ENCODE assay signal across 1 cellular context in the genomic region with DNA sequence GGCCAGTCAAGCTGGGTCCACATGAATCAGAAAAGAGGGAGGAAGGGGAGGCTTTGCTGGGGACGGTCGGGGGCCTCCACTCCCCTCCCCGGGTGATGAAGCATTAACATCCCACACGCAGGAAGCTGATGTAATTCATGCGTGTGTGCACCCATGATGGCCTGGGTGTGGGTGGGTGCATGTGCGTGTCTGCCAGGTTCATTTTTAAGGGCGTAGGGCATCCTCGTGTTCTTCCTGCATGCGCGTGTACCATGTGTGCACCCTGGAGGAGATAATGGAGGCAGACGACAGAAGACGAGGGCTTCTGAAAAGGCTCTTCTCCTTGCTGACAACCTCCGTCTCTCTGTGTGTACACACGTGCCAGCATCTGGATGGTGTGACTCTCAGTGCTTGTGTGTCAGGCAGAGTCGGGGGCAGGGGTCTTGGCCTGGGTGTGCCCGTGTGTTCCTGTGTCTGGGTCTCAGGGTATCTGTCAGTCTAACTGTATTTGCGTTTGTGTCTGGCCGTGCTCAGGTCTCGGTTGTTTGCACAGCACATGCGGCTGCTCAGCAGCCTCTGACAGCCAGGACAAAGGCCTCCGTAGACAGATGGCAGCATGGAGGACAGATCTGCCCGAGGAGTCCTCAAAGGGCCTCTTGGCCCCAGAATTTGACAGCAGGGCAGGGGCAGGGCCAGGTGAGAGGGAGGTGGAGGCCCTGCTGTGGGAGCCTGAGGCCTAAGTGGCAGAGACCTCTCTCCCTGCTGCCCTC.
A peak's percentile ranks its signal among the peaks of the same experiment; 100 is the strongest.
TF ChIP-seq lines count a peak whose summit lies in the region.

No MANE protein-coding gene starts in this region.

TF ChIP-seq in HepG2, 621 proteins besides CTCF, POLR2A, EP300 and RAD21 (continued from another document and continues in another):
- TF ChIP-seq, protein P1, sequence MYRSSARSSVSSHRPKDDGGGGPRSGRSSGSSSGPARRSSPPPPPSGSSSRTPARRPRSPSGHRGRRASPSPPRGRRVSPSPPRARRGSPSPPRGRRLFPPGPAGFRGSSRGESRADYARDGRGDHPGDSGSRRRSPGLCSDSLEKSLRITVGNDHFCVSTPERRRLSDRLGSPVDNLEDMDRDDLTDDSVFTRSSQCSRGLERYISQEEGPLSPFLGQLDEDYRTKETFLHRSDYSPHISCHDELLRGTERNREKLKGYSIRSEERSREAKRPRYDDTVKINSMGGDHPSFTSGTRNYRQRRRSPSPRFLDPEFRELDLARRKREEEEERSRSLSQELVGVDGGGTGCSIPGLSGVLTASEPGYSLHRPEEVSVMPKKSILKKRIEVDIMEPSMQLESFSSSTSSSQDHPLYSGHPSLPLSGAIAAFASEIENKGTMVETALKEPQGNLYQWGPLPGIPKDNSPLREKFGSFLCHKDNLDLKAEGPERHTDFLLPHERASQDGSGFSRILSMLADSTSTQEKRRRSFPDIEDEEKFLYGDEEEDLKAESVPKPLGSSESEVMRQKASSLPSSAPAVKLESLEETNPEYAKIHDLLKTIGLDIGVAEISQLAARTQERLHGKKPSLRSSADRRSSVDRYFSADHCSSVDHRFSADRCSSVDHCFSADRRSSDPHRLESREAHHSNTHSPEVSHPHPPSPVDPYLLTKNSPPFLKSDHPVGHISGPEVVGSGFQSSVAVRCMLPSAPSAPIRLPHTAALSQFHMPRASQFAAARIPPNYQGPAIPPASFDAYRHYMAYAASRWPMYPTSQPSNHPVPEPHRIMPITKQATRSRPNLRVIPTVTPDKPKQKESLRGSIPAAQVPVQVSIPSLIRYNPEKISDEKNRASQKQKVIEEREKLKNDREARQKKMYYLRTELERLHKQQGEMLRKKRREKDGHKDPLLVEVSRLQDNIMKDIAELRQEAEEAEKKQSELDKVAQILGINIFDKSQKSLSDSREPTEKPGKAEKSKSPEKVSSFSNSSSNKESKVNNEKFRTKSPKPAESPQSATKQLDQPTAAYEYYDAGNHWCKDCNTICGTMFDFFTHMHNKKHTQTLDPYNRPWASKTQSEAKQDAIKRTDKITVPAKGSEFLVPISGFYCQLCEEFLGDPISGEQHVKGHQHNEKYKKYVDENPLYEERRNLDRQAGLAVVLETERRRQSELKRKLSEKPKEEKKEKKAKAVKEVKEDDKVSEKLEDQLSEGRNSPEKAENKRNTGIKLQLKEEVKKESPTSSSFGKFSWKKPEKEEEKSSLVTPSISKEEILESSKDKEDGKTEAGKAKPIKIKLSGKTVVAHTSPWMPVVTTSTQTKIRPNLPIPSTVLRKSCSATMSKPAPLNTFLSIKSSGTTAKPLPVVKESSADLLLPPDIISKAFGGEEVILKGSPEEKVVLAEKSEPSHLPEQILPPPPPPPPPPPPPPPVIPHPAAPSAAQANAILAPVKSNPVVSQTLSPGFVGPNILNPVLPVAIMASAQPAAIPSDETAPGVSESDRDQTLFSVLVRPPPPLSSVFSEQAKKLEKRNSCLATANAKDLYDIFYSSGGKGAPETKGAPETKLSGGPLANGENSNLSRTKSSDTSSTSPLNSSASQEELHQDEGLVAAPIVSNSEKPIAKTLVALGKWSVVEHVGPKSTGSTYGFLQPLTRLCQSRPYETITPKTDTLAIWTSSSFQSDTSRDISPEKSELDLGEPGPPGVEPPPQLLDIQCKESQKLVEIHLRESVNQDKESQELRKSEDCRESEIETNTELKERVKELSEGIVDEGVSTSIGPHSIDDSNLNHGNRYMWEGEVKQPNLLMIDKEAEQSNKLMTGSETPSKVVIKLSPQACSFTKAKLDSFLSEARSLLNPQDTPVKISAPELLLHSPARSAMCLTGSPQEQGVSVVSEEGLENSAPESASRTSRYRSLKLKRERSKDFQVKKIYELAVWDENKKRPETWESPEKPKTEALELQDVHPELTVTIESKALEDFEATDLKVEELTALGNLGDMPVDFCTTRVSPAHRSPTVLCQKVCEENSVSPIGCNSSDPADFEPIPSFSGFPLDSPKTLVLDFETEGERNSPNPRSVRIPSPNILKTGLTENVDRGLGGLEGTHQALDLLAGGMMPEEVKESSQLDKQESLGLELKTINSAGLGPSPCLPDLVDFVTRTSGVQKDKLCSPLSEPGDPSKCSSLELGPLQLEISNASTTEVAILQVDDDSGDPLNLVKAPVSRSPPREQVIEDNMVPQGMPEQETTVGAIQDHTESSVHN (CRISPR knock-in tag; IDR thresholded peaks at IDR 0.05), result no peak
- TF ChIP-seq, protein P2, sequence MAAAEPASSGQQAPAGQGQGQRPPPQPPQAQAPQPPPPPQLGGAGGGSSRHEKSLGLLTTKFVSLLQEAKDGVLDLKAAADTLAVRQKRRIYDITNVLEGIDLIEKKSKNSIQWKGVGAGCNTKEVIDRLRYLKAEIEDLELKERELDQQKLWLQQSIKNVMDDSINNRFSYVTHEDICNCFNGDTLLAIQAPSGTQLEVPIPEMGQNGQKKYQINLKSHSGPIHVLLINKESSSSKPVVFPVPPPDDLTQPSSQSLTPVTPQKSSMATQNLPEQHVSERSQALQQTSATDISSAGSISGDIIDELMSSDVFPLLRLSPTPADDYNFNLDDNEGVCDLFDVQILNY (CRISPR knock-in tag; conservative IDR thresholded peaks at IDR 0.05), result no peak
- TF ChIP-seq ZNF260 (CRISPR knock-in tag; IDR thresholded peaks at IDR 0.05; ENCODE audit: borderline replicate concordance, low read depth), result no peak
- TF ChIP-seq MAZ (IDR thresholded peaks at IDR 0.05; ENCODE audit: borderline replicate concordance, low read depth, low read length), result no peak
- TF ChIP-seq MAZ (CRISPR knock-in tag; IDR thresholded peaks at IDR 0.05; ENCODE audit: low read depth), result no peak
- TF ChIP-seq ZNF292 (CRISPR knock-in tag; IDR thresholded peaks at IDR 0.05; ENCODE audit: borderline replicate concordance, low read depth), result peak; percentile 75; the same call in 1 of the 2 replicates
- TF ChIP-seq MIER2 (CRISPR knock-in tag; IDR thresholded peaks at IDR 0.05), result peak; percentile 65; the same call in 1 of the 2 replicates
- TF ChIP-seq, protein P3, sequence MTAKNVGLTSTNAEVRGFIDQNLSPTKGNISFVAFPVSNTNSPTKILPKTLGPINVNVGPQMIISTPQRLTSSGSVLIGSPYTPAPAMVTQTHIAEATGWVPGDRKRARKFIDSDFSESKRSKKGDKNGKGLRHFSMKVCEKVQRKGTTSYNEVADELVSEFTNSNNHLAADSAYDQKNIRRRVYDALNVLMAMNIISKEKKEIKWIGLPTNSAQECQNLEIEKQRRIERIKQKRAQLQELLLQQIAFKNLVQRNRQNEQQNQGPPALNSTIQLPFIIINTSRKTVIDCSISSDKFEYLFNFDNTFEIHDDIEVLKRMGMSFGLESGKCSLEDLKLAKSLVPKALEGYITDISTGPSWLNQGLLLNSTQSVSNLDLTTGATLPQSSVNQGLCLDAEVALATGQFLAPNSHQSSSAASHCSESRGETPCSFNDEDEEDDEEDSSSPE (CRISPR knock-in tag; IDR thresholded peaks at IDR 0.05), result 0 out of 2 replicates have a peak, but pooled peaks have one; percentile 21
- no peak for TF ChIP-seq ZNF354B (CRISPR knock-in tag; IDR thresholded peaks at IDR 0.05)
- TF ChIP-seq CREB1 (IDR thresholded peaks at IDR 0.05), result no peak
- no peak for TF ChIP-seq CREB1 (CRISPR knock-in tag; IDR thresholded peaks at IDR 0.05)
- TF ChIP-seq ZNF607 (CRISPR knock-in tag; IDR thresholded peaks at IDR 0.05; ENCODE audit: borderline replicate concordance), result no peak
- no peak for TF ChIP-seq CHCHD3 (CRISPR knock-in tag; IDR thresholded peaks at IDR 0.05)
- TF ChIP-seq, protein P4, sequence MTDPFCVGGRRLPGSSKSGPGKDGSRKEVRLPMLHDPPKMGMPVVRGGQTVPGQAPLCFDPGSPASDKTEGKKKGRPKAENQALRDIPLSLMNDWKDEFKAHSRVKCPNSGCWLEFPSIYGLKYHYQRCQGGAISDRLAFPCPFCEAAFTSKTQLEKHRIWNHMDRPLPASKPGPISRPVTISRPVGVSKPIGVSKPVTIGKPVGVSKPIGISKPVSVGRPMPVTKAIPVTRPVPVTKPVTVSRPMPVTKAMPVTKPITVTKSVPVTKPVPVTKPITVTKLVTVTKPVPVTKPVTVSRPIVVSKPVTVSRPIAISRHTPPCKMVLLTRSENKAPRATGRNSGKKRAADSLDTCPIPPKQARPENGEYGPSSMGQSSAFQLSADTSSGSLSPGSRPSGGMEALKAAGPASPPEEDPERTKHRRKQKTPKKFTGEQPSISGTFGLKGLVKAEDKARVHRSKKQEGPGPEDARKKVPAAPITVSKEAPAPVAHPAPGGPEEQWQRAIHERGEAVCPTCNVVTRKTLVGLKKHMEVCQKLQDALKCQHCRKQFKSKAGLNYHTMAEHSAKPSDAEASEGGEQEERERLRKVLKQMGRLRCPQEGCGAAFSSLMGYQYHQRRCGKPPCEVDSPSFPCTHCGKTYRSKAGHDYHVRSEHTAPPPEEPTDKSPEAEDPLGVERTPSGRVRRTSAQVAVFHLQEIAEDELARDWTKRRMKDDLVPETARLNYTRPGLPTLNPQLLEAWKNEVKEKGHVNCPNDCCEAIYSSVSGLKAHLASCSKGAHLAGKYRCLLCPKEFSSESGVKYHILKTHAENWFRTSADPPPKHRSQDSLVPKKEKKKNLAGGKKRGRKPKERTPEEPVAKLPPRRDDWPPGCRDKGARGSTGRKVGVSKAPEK (CRISPR knock-in tag; IDR thresholded peaks at IDR 0.05; ENCODE audit: borderline replicate concordance), result no peak
- TF ChIP-seq ZFP36L2 (CRISPR knock-in tag; IDR thresholded peaks at IDR 0.05), result no peak
- peak; percentile 14; the same call in 1 of the 2 replicates for TF ChIP-seq ZNF768 (CRISPR knock-in tag; IDR thresholded peaks at IDR 0.05)
- peak; percentile 51; the same call in 1 of the 2 replicates for TF ChIP-seq HDAC1 (CRISPR knock-in tag; IDR thresholded peaks at IDR 0.05)
- TF ChIP-seq, protein P5, sequence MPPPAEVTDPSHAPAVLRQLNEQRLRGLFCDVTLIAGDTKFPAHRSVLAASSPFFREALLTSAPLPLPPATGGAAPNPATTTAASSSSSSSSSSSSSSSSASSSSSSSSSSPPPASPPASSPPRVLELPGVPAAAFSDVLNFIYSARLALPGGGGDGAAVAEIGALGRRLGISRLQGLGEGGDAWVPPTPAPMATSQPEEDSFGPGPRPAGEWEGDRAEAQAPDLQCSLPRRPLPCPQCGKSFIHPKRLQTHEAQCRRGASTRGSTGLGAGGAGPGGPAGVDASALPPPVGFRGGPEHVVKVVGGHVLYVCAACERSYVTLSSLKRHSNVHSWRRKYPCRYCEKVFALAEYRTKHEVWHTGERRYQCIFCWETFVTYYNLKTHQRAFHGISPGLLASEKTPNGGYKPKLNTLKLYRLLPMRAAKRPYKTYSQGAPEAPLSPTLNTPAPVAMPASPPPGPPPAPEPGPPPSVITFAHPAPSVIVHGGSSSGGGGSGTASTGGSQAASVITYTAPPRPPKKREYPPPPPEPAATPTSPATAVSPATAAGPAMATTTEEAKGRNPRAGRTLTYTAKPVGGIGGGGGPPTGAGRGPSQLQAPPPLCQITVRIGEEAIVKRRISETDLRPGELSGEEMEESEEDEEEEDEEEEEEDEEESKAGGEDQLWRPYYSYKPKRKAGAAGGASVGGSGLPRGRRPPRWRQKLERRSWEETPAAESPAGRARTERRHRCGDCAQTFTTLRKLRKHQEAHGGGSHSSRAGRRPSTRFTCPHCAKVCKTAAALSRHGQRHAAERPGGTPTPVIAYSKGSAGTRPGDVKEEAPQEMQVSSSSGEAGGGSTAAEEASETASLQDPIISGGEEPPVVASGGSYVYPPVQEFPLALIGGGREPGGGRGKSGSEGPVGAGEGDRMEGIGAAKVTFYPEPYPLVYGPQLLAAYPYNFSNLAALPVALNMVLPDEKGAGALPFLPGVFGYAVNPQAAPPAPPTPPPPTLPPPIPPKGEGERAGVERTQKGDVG (CRISPR knock-in tag; IDR thresholded peaks at IDR 0.05; ENCODE audit: borderline replicate concordance), result no peak
- TF ChIP-seq NCOR1 (IDR thresholded peaks at IDR 0.05; ENCODE audit: borderline replicate concordance, low read length), result no peak
- no peak for TF ChIP-seq ISX (CRISPR knock-in tag; conservative IDR thresholded peaks at IDR 0.05)
- TF ChIP-seq HNRNPL (IDR thresholded peaks at IDR 0.05; ENCODE audit: low read depth, low read length), result no peak
- 0 out of 2 replicates have a peak, but pooled peaks have one; percentile 33 for TF ChIP-seq HDAC2 (CRISPR knock-in tag; IDR thresholded peaks at IDR 0.05)
- TF ChIP-seq XBP1 (CRISPR knock-in tag; IDR thresholded peaks at IDR 0.05), result no peak
- no peak for TF ChIP-seq ZBTB20 (CRISPR knock-in tag; IDR thresholded peaks at IDR 0.05; ENCODE audit: borderline replicate concordance, low read depth)
- TF ChIP-seq TOE1 (CRISPR knock-in tag; IDR thresholded peaks at IDR 0.05), result no peak
- 0 out of 2 replicates have a peak, but pooled peaks have one; percentile 19 for TF ChIP-seq REXO4 (CRISPR knock-in tag; IDR thresholded peaks at IDR 0.05; ENCODE audit: borderline replicate concordance)
- no peak for TF ChIP-seq ZNF180 (CRISPR knock-in tag; IDR thresholded peaks at IDR 0.05; ENCODE audit: borderline replicate concordance, low read depth)
- TF ChIP-seq, protein P6, sequence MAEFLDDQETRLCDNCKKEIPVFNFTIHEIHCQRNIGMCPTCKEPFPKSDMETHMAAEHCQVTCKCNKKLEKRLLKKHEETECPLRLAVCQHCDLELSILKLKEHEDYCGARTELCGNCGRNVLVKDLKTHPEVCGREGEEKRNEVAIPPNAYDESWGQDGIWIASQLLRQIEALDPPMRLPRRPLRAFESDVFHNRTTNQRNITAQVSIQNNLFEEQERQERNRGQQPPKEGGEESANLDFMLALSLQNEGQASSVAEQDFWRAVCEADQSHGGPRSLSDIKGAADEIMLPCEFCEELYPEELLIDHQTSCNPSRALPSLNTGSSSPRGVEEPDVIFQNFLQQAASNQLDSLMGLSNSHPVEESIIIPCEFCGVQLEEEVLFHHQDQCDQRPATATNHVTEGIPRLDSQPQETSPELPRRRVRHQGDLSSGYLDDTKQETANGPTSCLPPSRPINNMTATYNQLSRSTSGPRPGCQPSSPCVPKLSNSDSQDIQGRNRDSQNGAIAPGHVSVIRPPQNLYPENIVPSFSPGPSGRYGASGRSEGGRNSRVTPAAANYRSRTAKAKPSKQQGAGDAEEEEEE (CRISPR knock-in tag; IDR thresholded peaks at IDR 0.05; ENCODE audit: borderline replicate concordance), result no peak
- no peak for TF ChIP-seq ZNF34 (CRISPR knock-in tag; IDR thresholded peaks at IDR 0.05; ENCODE audit: borderline replicate concordance)
- no peak for TF ChIP-seq ZNF746 (CRISPR knock-in tag; IDR thresholded peaks at IDR 0.05)
- TF ChIP-seq SATB2 (CRISPR knock-in tag; IDR thresholded peaks at IDR 0.05), result no peak
- no peak for TF ChIP-seq MTF1 (CRISPR knock-in tag; IDR thresholded peaks at IDR 0.05)
- TF ChIP-seq, protein P7, sequence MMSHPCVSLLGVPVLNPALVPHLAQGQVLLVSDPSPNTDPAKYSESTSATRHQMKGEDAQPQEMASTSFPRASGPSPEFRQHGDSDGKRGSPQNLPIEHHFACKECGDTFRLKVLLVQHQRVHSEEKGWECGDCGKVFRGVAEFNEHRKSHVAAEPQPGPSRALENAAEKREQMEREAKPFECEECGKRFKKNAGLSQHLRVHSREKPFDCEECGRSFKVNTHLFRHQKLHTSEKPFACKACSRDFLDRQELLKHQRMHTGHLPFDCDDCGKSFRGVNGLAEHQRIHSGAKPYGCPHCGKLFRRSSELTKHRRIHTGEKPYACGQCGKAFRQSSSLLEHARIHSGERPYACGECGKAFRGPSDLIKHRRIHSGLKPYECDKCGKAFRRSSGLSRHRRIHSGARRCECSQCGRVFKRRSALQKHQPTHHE (CRISPR knock-in tag; IDR thresholded peaks at IDR 0.05; ENCODE audit: borderline replicate concordance), result no peak
